ENCODE assay signal across 7 cellular contexts in the genomic region with DNA sequence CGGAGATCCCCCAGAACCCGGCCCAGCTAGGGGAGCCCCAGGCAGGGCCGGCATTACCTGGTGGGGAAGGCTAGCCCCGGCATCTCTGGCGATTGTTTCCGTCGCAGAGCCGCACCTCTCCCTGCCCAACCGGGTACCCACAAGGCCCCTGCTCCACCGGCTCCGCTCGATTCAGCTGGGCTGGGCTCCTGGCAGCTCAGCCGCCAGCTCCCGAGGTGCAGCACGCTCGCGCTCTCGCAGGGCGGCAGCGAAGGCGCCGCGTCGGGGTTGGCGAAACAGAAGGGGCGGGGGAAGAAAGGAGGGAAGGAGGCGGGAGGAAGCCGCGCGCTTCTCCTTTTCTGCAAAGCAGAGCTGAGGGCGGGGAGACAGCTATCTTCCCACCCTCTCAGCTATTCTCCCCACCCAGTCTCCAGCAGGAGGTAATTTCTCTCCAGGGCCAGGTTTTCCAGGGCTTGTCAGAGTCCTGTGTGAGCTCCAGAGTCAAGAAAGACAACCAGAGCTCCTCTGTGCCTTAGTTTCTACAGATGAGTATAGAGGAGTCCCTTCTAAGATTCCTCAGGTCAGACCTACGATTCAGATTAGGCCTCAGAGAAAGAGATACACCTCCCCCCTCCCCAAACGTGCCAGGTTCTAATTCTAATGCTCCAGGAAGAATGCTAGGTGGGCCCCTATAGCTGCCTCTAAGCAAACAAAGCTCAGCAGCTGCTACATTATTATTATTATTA.
DNase-seq lines count a peak whose midpoint lies in the region; ATAC-seq and TF ChIP-seq lines count a peak whose summit lies in the region.

No MANE protein-coding gene starts in this region.

- peak overlapping the region; percentile 97 for H3K4me3 Mint-ChIP-seq in activated CD4-positive, alpha-beta memory T cell treated with anti-CD3 and anti-CD28 coated beads, Interleukin-2, amount 10 ng/mL, durations not matched to agents 7 days and 5 days

- ATAC-seq in GM18511 (IDR thresholded peaks at IDR 0.05; ENCODE audit: unreplicated experiment) (peak; percentile 96), HG02885 (IDR thresholded peaks at IDR 0.05; ENCODE audit: poor library complexity, unreplicated experiment) (peak; percentile 92), lung (ENCODE audit: insufficient read depth, low FRiP score) (peak; percentile 96)

- WGBS in lung, 2 donors: 2 to 3% methylated on average over 30 to 33 of the region's 33 CpGs

- H3K36me3 ChIP-seq in lung (ENCODE audit: control insufficient read depth in 2 of 2, insufficient read depth in 2 of 2, low read length in 2 of 2): no peaks in the 10 kb centered on the region

- no peaks in the 10 kb centered on the region for H3K27me3 Mint-ChIP-seq in activated CD4-positive, alpha-beta memory T cell treated with anti-CD3 and anti-CD28 coated beads, Interleukin-2, amount 10 ng/mL, durations not matched to agents 7 days and 5 days

- CTCF ChIA-PET in activated CD4-positive, alpha-beta memory T cell treated with anti-CD3 and anti-CD28 coated beads, Interleukin-2, amount 10 ng/mL, durations not matched to agents 7 days and 5 days (lab: Charles Lee): interaction anchor here (0.8 to 1.7 kb wide), 11 partner anchors 11 to 583 kb away, joined by 3 to 6 read pairs (median 4); partner anchors contain the start of genes INTS4 and PAK1

- peak overlapping the region in 1 of 2 donors; percentile 35 for H3K27ac ChIP-seq in lung (ENCODE audit: low read depth in 1 of 2, low read length in 1 of 2)

- H3K4me1 Mint-ChIP-seq in activated CD4-positive, alpha-beta memory T cell treated with anti-CD3 and anti-CD28 coated beads, Interleukin-2, amount 10 ng/mL, durations not matched to agents 7 days and 5 days: peaks cover 43% of the 10 kb centered on the region

- H3K36me3 Mint-ChIP-seq in activated CD4-positive, alpha-beta memory T cell treated with anti-CD3 and anti-CD28 coated beads, Interleukin-2, amount 10 ng/mL, durations not matched to agents 7 days and 5 days (ENCODE audit: low read depth): peaks cover 22% of the 10 kb centered on the region

- POLR2A ChIA-PET in activated CD4-positive, alpha-beta memory T cell treated with anti-CD3 and anti-CD28 coated beads, Interleukin-2, amount 10 ng/mL, durations not matched to agents 7 days and 5 days (lab: Charles Lee): interaction anchor here (0.6 to 1.3 kb wide), 10 partner anchors 13 to 73 kb away, joined by 3 to 5 read pairs (median 4); no protein-coding TSS in a partner anchor

- DNase-seq in NCI-H2171 treated with DMSO at 0.1 percent for 48 hours (lab: John Stamatoyannopoulos, UW) (peak; percentile 86), ecto neural progenitor cell (ENCODE audit: low spot score) (peak; percentile 87), lung (ENCODE audit: low spot score) (peak; percentile 87)
- peak; percentile 86 for DNase-seq in activated CD4-positive, alpha-beta memory T cell treated with anti-CD3 and anti-CD28 coated beads, Interleukin-2, amount 10 ng/mL, durations not matched to agents 7 days and 5 days
- peak; percentile 53 to 80 (median 67) for DNase-seq in stimulated activated CD4-positive, alpha-beta T cell treated with anti-CD3 and anti-CD28 coated beads, TNF-alpha, amount 100 ng/mL, for 24 hours (ENCODE audit: low read depth in 3 of 3)

- H3K27ac Mint-ChIP-seq in activated CD4-positive, alpha-beta memory T cell treated with anti-CD3 and anti-CD28 coated beads, Interleukin-2, amount 10 ng/mL, durations not matched to agents 7 days and 5 days: peak overlapping the region; percentile 73

- no peak for TF ChIP-seq CTCF in lung (IDR thresholded peaks at IDR 0.05; ENCODE audit: control extremely low read depth, extremely low read depth)

- H3K27me3 ChIP-seq in lung (ENCODE audit: control insufficient read depth, insufficient read depth): no peaks in the 10 kb centered on the region

- H3K4me3 ChIP-seq in lung: no peak overlapping the region

- H3K9me3 ChIP-seq in lung (ENCODE audit: control insufficient read depth in 2 of 2, insufficient read depth in 1 of 2, low read length in 1 of 2): no peaks in the 10 kb centered on the region

- H3K9me3 Mint-ChIP-seq in activated CD4-positive, alpha-beta memory T cell treated with anti-CD3 and anti-CD28 coated beads, Interleukin-2, amount 10 ng/mL, durations not matched to agents 7 days and 5 days: no peaks in the 10 kb centered on the region

- H3K4me1 ChIP-seq in lung (ENCODE audit: control insufficient read depth in 2 of 2, insufficient read depth in 2 of 2, low read length in 2 of 2): peaks cover 0 to 4% of the 10 kb centered on the region in 2 donors
